In the genomic region with DNA sequence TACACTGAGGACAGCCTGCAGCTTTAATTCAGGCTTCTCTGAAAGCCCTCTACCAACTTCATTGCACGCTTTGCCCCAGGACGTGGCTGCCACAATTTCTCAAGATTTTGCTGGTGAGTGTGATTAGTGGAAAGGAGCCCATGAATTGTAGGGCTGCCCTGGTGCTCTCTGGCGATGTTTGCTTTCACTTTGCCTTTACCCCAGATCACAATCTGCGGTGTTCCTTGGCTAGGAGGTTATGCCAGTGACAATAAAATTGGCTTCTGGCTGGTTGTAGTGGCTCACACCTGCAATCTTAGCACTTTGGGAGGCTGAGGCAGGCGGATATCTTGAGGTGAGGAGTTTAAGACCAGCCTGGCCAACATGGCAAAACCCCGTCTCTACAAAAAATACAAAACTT, we compare ENCODE assay signal across 20 cellular contexts.
DNase-seq lines count a peak whose midpoint lies in the region; ATAC-seq and TF ChIP-seq lines count a peak whose summit lies in the region.
"Had no signal": no experiment of that assay in that cellular context is flagged by ENCODE, and none has a peak within 500 bp of the region (broad histone marks: within the 10 kb centered on the region; RNA-seq: fewer than 3 reads in every experiment).

No MANE protein-coding gene starts in this region.

- H3K36me3 Mint-ChIP-seq in nephron (ENCODE audit: low read depth) = peaks cover 16% of the 10 kb centered on the region

- no peaks in the 10 kb centered on the region for H3K36me3 ChIP-seq in aorta (ENCODE audit: control insufficient read depth in 1 of 2, insufficient read depth in 2 of 2, low read length in 1 of 2)
- H3K36me3 ChIP-seq: BLaER1 had no signal

- H3K27me3 ChIP-seq in aorta (ENCODE audit: control insufficient read depth in 1 of 2, insufficient read depth in 2 of 2, low read length in 1 of 2) = no peaks in the 10 kb centered on the region
- H3K27me3 ChIP-seq: BLaER1 had no signal

- TF ChIP-seq CTCF in epithelial cell of proximal tubule (conservative IDR thresholded peaks at IDR 0.05; ENCODE audit: low read depth, low read length) = no peak
- no peak for TF ChIP-seq CTCF in nephron (IDR thresholded peaks at IDR 0.05; ENCODE audit: unreplicated experiment in 3 of 3)

- peak overlapping the region in 2 of 3 experiments; percentile 3 to 33 for H3K27ac Mint-ChIP-seq in nephron
- H3K27ac Mint-ChIP-seq: CD8-positive, alpha-beta T cell had no signal

- H3K4me3 Mint-ChIP-seq in nephron = no peak overlapping the region
- H3K4me3 Mint-ChIP-seq: CD8-positive, alpha-beta T cell had no signal

- H3K4me1 Mint-ChIP-seq in nephron = peaks cover 15% of the 10 kb centered on the region

- no peak overlapping the region for H3K27ac ChIP-seq in aorta (ENCODE audit: low read depth in 1 of 2, low read length in 2 of 2)
- H3K27ac ChIP-seq: A549, BLaER1, HL-60, RWPE1 had no signal

- peaks cover 25% of the 10 kb centered on the region for H3K9me3 Mint-ChIP-seq in nephron

- H3K4me3 ChIP-seq in epithelial cell of proximal tubule (ENCODE audit: low read depth, low read length) = peak overlapping the region; percentile 39
- peak overlapping the region; percentile 36 to 70 for H3K4me3 ChIP-seq in aorta (ENCODE audit: low read length in 2 of 2)
- H3K4me3 ChIP-seq: A549, BLaER1 had no signal

- WGBS in aorta, 2 donors = 25 to 44% methylated on average over 6 of the region's 6 CpGs

- H3K4me1 ChIP-seq in aorta (ENCODE audit: control insufficient read depth in 1 of 2, insufficient read depth in 2 of 2, low read length in 2 of 2) = peaks cover 0 to 4% of the 10 kb centered on the region in 2 donors
- H3K4me1 ChIP-seq: A549 had no signal

- no peaks in the 10 kb centered on the region for H3K9me3 ChIP-seq in aorta (ENCODE audit: control insufficient read depth, low read length)
- H3K9me3 ChIP-seq: A549 had no signal

- H3K27me3 Mint-ChIP-seq in nephron (ENCODE audit: low read depth) = no peaks in the 10 kb centered on the region

- ATAC-seq in aorta (ENCODE audit: low FRiP score) = no peak
- no peak for ATAC-seq in GM18519 (IDR thresholded peaks at IDR 0.05; ENCODE audit: low FRiP score, unreplicated experiment)
- ATAC-seq: A549; CD8-positive, alpha-beta T cell; PC-3 had no signal

- DNase-seq in HT-29 (ENCODE audit: low spot score) (peak; percentile 43), epithelial cell of proximal tubule (ENCODE audit: low read depth) (no peak), aorta (no peak)
- no peak for DNase-seq in stimulated activated CD4-positive, alpha-beta T cell treated with anti-CD3 and anti-CD28 coated beads, Interleukin-2, amount 100 ng/mL, for 24 hours
- no peak for DNase-seq in activated CD4-positive, alpha-beta T cell treated with anti-CD3 and anti-CD28 coated beads, Interleukin-2, amount 50 U/mL, for 4 hours
- DNase-seq: CD8-positive, alpha-beta T cell; DMS53; IMR-90; NCI-H1417; NCI-H187; NCI-H2227 treated with DMSO at 0.1 percent for 48 hours; NCI-H510A treated with DMSO at 0.1 percent for 48 hours; NCI-H774; PC-3 had no signal

- intact Hi-C loops in aorta (cut with DNase I) = no loop called here
